In genomic region chr7:90172624-90173023, GRCh38 we compare ENCODE assay signal across 1 cellular context.
TF ChIP-seq lines count a peak whose summit lies in the region.

No MANE protein-coding gene starts in this region.

TF ChIP-seq in liver, 16 proteins besides CTCF, POLR2A, EP300 and RAD21:
- TF ChIP-seq RXRA (IDR thresholded peaks at IDR 0.05): no peak
- no peak for TF ChIP-seq FOXA2 (IDR thresholded peaks at IDR 0.05)
- no peak for TF ChIP-seq EGR1 (IDR thresholded peaks at IDR 0.05; ENCODE audit: low read depth in 2 of 2)
- TF ChIP-seq HNF4A (conservative IDR thresholded peaks at IDR 0.05): no peak
- no peak for TF ChIP-seq NR2F2 (IDR thresholded peaks at IDR 0.05)
- TF ChIP-seq, protein P1, sequence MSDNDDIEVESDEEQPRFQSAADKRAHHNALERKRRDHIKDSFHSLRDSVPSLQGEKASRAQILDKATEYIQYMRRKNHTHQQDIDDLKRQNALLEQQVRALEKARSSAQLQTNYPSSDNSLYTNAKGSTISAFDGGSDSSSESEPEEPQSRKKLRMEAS (IDR thresholded peaks at IDR 0.05): no peak
- no peak for TF ChIP-seq SP1 (IDR thresholded peaks at IDR 0.05)
